In the genomic region with DNA sequence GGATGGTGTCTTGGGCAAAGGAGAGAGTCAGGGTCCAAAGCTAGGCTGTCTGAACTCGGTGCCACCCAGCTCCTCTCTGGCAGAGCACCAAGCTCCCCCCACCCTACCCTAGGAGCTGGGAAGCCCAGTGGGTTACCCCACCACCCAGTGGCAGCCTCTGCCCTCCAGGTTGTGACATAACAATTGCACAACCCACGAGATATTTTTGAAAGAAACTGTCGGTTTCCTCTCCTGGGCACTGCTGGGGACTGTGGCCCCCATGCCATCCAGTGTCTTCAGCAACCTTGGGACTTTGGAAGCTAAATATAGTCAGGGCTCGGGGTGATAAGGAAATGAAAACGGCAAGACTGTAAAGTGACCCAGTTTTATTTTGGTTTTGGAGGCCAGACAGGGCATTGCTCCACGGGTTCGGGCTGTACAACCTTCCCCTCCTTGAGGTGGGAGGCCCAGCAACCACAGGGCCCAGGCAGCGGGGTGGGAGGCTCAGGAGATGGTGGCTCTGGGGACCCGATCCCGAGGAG, we compare ENCODE assay signal across 9 cellular contexts. TPM values are rescaled to one million over a fixed set of nuclear protein-coding genes. Genes with fewer than 3 reads are reported as not detected.
A peak's percentile ranks its signal among the peaks of the same experiment; 100 is the strongest.
DNase-seq lines count a peak whose midpoint lies in the region; ATAC-seq, FAIRE-seq and TF ChIP-seq lines count a peak whose summit lies in the region.
"Had no signal": no experiment of that assay in that cellular context is flagged by ENCODE, and none has a peak within 500 bp of the region (broad histone marks: within the 10 kb centered on the region; RNA-seq: fewer than 3 reads in every experiment).

No MANE protein-coding gene starts in this region.

- no peaks in the 10 kb centered on the region for H3K27me3 ChIP-seq in MG63
- H3K27me3 ChIP-seq in keratinocyte (ENCODE audit: control insufficient read depth, extremely low read depth, insufficient read depth, low read length) = no peaks in the 10 kb centered on the region

- in situ Hi-C loops in astrocyte of the cerebellum (cut with HindIII; ENCODE audit: low sequenced_read_pairs) = no loop called here

- peaks cover 20% of the 10 kb centered on the region for H3K79me2 ChIP-seq in keratinocyte (ENCODE audit: control insufficient read depth, insufficient read depth, low read length)

- H3K4me3 ChIP-seq in MG63 (peak overlapping the region; percentile 48), astrocyte of the cerebellum (ENCODE audit: low read depth, low read length) (peak overlapping the region; percentile 51), keratinocyte (ENCODE audit: control insufficient read depth in 2 of 3, extremely low read depth in 1 of 3, insufficient read depth in 2 of 3, low read depth in 1 of 3, low read length in 3 of 3) (peak overlapping the region; percentile 72 to 94 (median 85))

- H3K36me3 ChIP-seq in MG63 = no peaks in the 10 kb centered on the region
- H3K36me3 ChIP-seq in keratinocyte (ENCODE audit: control insufficient read depth in 2 of 2, extremely low read depth in 1 of 2, insufficient read depth in 2 of 2, low read length in 2 of 2) = peaks cover 0 to 4% of the 10 kb centered on the region in 2 experiments
- H3K36me3 ChIP-seq: SJSA1 had no signal

- peaks cover 41% of the 10 kb centered on the region for H3K4me1 ChIP-seq in keratinocyte (ENCODE audit: control insufficient read depth, extremely low read depth, insufficient read depth, low read length)

- TF ChIP-seq CTCF in astrocyte of the cerebellum (IDR thresholded peaks at IDR 0.05; ENCODE audit: low read depth, low read length, missing control alignments) = no peak
- no peak for TF ChIP-seq CTCF in keratinocyte (optimal IDR thresholded peaks at IDR 0.05 in 1 of 3, IDR thresholded peaks at IDR 0.05 in 1 of 3, conservative IDR thresholded peaks at IDR 0.05 in 1 of 3; ENCODE audit: extremely low read depth in 1 of 3, insufficient read depth in 2 of 3, low read length in 3 of 3)

- ATAC-seq in stimulated activated naive B cell treated with anti-CD40 and anti-IgM and Interleukin-4, amounts not matched to agents 10 μg/mL and 1 μg/mL and 100 μg/mL, for 72 hours (replicated peaks) = no peak
- no peak for ATAC-seq in HG03457 (IDR thresholded peaks at IDR 0.05; ENCODE audit: unreplicated experiment)

- H3K9me3 Mint-ChIP-seq in stimulated activated naive B cell treated with anti-CD40 and anti-IgM and Interleukin-4, amounts not matched to agents 10 μg/mL and 1 μg/mL and 100 μg/mL, for 72 hours = no peaks in the 10 kb centered on the region

- H3K36me3 Mint-ChIP-seq in stimulated activated naive B cell treated with anti-CD40 and anti-IgM and Interleukin-4, amounts not matched to agents 10 μg/mL and 1 μg/mL and 100 μg/mL, for 72 hours = no peaks in the 10 kb centered on the region

- H3K27me3 Mint-ChIP-seq in stimulated activated naive B cell treated with anti-CD40 and anti-IgM and Interleukin-4, amounts not matched to agents 10 μg/mL and 1 μg/mL and 100 μg/mL, for 72 hours = peaks cover 23 to 31% of the 10 kb centered on the region in 2 donors

- H3K27ac ChIP-seq in keratinocyte (ENCODE audit: control insufficient read depth, insufficient read depth, low read length) = peak overlapping the region; percentile 73
- H3K27ac ChIP-seq: SJSA1 had no signal

- DNase-seq in MG63 = no peak
- no peak for DNase-seq in astrocyte of the cerebellum (ENCODE audit: low read depth)
- no peak for DNase-seq in keratinocyte (ENCODE audit: low read depth, low spot score)
- DNase-seq in stimulated activated naive B cell treated with anti-CD40 and anti-IgM and Interleukin-4, amounts not matched to agents 10 μg/mL and 1 μg/mL and 100 μg/mL, for 72 hours = no peak
- no peak for DNase-seq in stimulated activated CD4-positive, alpha-beta T cell treated with anti-CD3 and anti-CD28 coated beads, Interleukin-2, amount 100 ng/mL, for 48 hours
- DNase-seq in dermis blood vessel endothelial cell = no peak
- DNase-seq in GM19239 (ENCODE audit: insufficient read length, low spot score) = no peak

- no peaks in the 10 kb centered on the region for H3K9me3 ChIP-seq in MG63
- H3K9me3 ChIP-seq in keratinocyte (ENCODE audit: control insufficient read depth, low read depth, low read length) = no peaks in the 10 kb centered on the region

- no peaks in the 10 kb centered on the region for H3K9me1 ChIP-seq in keratinocyte (ENCODE audit: control insufficient read depth, extremely low read depth, insufficient read depth, low read length)

- H4K20me1 ChIP-seq in keratinocyte (ENCODE audit: control insufficient read depth, extremely low read depth, insufficient read depth, low read length) = peaks cover 7% of the 10 kb centered on the region

- peak overlapping the region; percentile 88 for H3K9ac ChIP-seq in keratinocyte (ENCODE audit: control insufficient read depth, extremely low read depth, insufficient read depth, low read length)

- no peak for FAIRE-seq in keratinocyte (lab: Jason Lieb, UNC)
- FAIRE-seq in GM19239 (lab: Jason Lieb, UNC) = no peak

- no peak overlapping the region for H2AFZ ChIP-seq in keratinocyte (ENCODE audit: control insufficient read depth, low read length)

- peak overlapping the region; percentile 81 for H3K27ac Mint-ChIP-seq in stimulated activated naive B cell treated with anti-CD40 and anti-IgM and Interleukin-4, amounts not matched to agents 10 μg/mL and 1 μg/mL and 100 μg/mL, for 72 hours

- peak overlapping the region; percentile 81 for H3K4me2 ChIP-seq in keratinocyte (ENCODE audit: control insufficient read depth, extremely low read depth, insufficient read depth, low read depth, low read length)

- dilution Hi-C loops in keratinocyte (cut with MboI; ENCODE audit: extremely low pct_ligation_motif_present, low sequenced_read_pairs) = no loop called here

- peaks cover 10 to 14% of the 10 kb centered on the region in 2 donors for H3K4me1 Mint-ChIP-seq in stimulated activated naive B cell treated with anti-CD40 and anti-IgM and Interleukin-4, amounts not matched to agents 10 μg/mL and 1 μg/mL and 100 μg/mL, for 72 hours

- peak overlapping the region; percentile 85 to 87 for H3K4me3 Mint-ChIP-seq in stimulated activated naive B cell treated with anti-CD40 and anti-IgM and Interleukin-4, amounts not matched to agents 10 μg/mL and 1 μg/mL and 100 μg/mL, for 72 hours

RNA-seq across cellular contexts. Expression of a gene that starts 1.4 kb away (rescaled TPM):
- 29.5 and 45.3 TPM in 2 replicates for total RNA-seq in MG63 (2014; rRNA removed; shearing (Covaris generic); ENCODE audit: low replicate concordance)
- 11.2 to 30.6 TPM (median 13.3 TPM) in 3 replicates for polyA plus RNA-seq in keratinocyte
- polyA plus RNA-seq in keratinocyte (2011; ENCODE audit: low read depth) = 2.7 TPM
- 15.1 and 73.1 TPM in 2 replicates for polyA plus RNA-seq in keratinocyte (2011; cell fraction: cytosol; rRNA removed)
- 16.6 and 36.4 TPM in 2 replicates for polyA plus RNA-seq in keratinocyte (2011; cell fraction: nucleus; rRNA removed)
- polyA plus RNA-seq in keratinocyte (2012; ENCODE audit: low replicate concordance) = 34.1 and 105 TPM in 2 replicates
- 3.1 to 43.1 TPM (median 5.1 TPM) in 3 replicates for polyA minus RNA-seq in keratinocyte
- 161 TPM for polyA minus RNA-seq in keratinocyte (2011; cell fraction: cytosol; rRNA and poly(A)+ RNA removed)
- 29.6 and 41.6 TPM in 2 replicates for polyA minus RNA-seq in keratinocyte (2011; cell fraction: nucleus; rRNA and poly(A)+ RNA removed)
- 3.9 and 8.0 TPM in 2 replicates for total RNA-seq in dermis blood vessel endothelial cell
